ENCODE assay signal across 17 cellular contexts in genomic region chr5:3993856-3994473, GRCh38.
DNase-seq lines count a peak whose midpoint lies in the region; ATAC-seq and TF ChIP-seq lines count a peak whose summit lies in the region.
"Had no signal": no experiment of that assay in that cellular context is flagged by ENCODE, and none has a peak within 500 bp of the region (broad histone marks: within the 10 kb centered on the region; RNA-seq: fewer than 3 reads in every experiment).

No MANE protein-coding gene starts in this region.

- peak overlapping the region in 1 of 10 donors; percentile 5 for H3K4me3 ChIP-seq in heart right ventricle
- H3K4me3 ChIP-seq in thoracic aorta, result peak overlapping the region; percentile 53
- H3K4me3 ChIP-seq: K562 had no signal

- no peaks in the 10 kb centered on the region for H3K36me3 ChIP-seq in heart right ventricle
- no peaks in the 10 kb centered on the region for H3K36me3 ChIP-seq in thoracic aorta

- H3K27me3 ChIP-seq in heart right ventricle (no peaks in the 10 kb centered on the region), thoracic aorta (replicated peaks; ENCODE audit: insufficient read depth) (no peaks in the 10 kb centered on the region)

- WGBS in heart right ventricle, 2 donors, result 46 to 59% methylated on average over 14 of the region's 14 CpGs

- ATAC-seq in heart right ventricle (peak in 7 of 8 donors; percentile 66 to 84 (median 80)), thoracic aorta (ENCODE audit: insufficient number of reproducible peaks, low FRiP score, low read depth) (peak; percentile 31)
- ATAC-seq: K562 had no signal

- TF ChIP-seq CTCF in heart right ventricle (IDR thresholded peaks at IDR 0.05) (no peak), thoracic aorta (IDR thresholded peaks at IDR 0.05) (no peak)

- H3K9me3 ChIP-seq in heart right ventricle (peaks cover 0 to 24% (median 7%) of the 10 kb centered on the region in 11 donors), thoracic aorta (peaks cover 6% of the 10 kb centered on the region)

- peaks cover 0 to 29% (median 8%) of the 10 kb centered on the region in 9 donors for H3K4me1 ChIP-seq in heart right ventricle
- H3K4me1 ChIP-seq in thoracic aorta (ENCODE audit: control insufficient read depth in 1 of 2, low read depth in 2 of 2), result peaks cover 21 to 37% of the 10 kb centered on the region in 2 donors

- DNase-seq in GF-D8 (lab: John Stamatoyannopoulos, UW), result peak; percentile 24
- DNase-seq in OCI-M1 (lab: John Stamatoyannopoulos, UW), result peak; percentile 60
- peak; percentile 14 to 51 for DNase-seq in heart right ventricle
- DNase-seq in thoracic aorta (ENCODE audit: low spot score), result no peak
- no peak for DNase-seq in activated naive CD4-positive, alpha-beta T cell (lab: John Stamatoyannopoulos, UW)
- no peak for DNase-seq in NCI-H446 treated with DMSO at 0.1 percent for 48 hours (lab: John Stamatoyannopoulos, UW)
- DNase-seq in GOT3 (lab: John Stamatoyannopoulos, UW), result no peak
- DNase-seq: ACHN; AML-193; CD4-positive, alpha-beta T cell; DMS79; HCEC 1CT; NCI-H1048; NCI-H1436 treated with DMSO at 0.1 percent for 48 hours; NCI-H524; SIG-M5 had no signal

- peak overlapping the region in 8 of 10 donors; percentile 19 to 63 (median 50) for H3K27ac ChIP-seq in heart right ventricle
- peak overlapping the region; percentile 82 to 88 for H3K27ac ChIP-seq in thoracic aorta

- intact Hi-C loops in heart right ventricle (cut with DNase I), result no loop called here

Comparison
In these comparisons a context has a peak if more than half of its experiments do, and no peak if none do; other contexts are left out.
1. DNase-seq: peak in GF-D8 (single experiment), OCI-M1 (single experiment) and heart right ventricle (2 of 2); none in thoracic aorta (single experiment), activated naive CD4-positive, alpha-beta T cell (0 of 4), NCI-H446 treated with DMSO at 0.1 percent for 48 hours (single experiment) and GOT3 (single experiment).